Comparison of ENCODE assay signal across 9 cellular contexts in the genomic region with DNA sequence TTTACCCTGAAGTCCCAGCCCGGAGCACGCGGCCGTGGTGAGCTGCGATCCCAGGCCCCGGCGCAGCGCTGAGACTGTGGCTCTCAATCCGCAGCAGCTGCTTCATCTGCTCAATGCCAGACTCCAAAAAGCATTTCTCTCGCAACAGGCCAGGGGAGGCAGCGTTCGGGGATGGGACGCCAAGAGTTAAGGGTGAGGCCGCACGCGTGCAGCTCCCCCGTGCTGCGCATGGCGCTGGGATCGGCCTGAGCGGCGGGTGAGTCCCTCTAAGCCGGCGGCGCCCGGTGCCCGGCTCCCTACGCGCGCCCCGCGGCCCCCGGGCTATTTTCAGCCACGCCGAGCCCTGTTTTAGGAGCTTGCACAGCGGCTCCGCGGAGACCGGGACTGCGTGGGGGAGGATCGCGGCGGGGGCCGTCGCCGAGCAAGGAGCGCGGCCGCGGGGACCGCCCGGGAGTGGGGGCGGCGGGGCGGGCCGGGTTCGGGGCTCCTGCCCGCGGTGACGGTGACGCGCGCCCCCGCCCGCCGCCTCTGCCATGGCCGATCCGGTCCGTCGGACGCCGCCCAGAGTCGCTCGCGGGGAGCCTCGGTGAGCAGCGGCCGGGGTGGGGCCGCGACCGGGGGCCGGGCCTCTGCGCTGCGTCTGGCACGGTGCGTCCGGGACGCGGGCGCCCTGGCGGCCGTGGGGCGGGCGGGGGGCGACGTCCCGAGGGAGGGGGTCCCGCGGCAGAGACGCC. TPM values are rescaled to one million over a fixed set of nuclear protein-coding genes. Genes with fewer than 3 reads are reported as not detected.
DNase-seq lines count a peak whose midpoint lies in the region; ATAC-seq and TF ChIP-seq lines count a peak whose summit lies in the region.
"Had no signal": no experiment of that assay in that cellular context is flagged by ENCODE, and none has a peak within 500 bp of the region (broad histone marks: within the 10 kb centered on the region; RNA-seq: fewer than 3 reads in every experiment).

No MANE protein-coding gene starts in this region.

- DNase-seq in activated naive CD4-positive, alpha-beta T cell treated with anti-CD3 and anti-CD28 coated beads, Interleukin-2, amount 10 ng/mL, durations not matched to agents 7 days and 5 days = no peak
- DNase-seq in activated naive CD4-positive, alpha-beta T cell (lab: John Stamatoyannopoulos, UW) = no peak
- peak; percentile 79 for DNase-seq in endodermal cell
- DNase-seq in midbrain (lab: John Stamatoyannopoulos, UW) = peak; percentile 18
- no peak for DNase-seq in uterus
- no peak for DNase-seq in activated CD4-positive, alpha-beta T cell treated with anti-CD3 and anti-CD28 coated beads, Interleukin-2, amount 10 ng/mL, durations not matched to agents 24 days and 14 days
- DNase-seq: NCI-H2107 had no signal

- no peaks in the 10 kb centered on the region for H3K36me3 Mint-ChIP-seq in activated naive CD4-positive, alpha-beta T cell treated with anti-CD3 and anti-CD28 coated beads, Interleukin-2, amount 10 ng/mL, durations not matched to agents 7 days and 5 days
- no peaks in the 10 kb centered on the region for H3K36me3 Mint-ChIP-seq in endodermal cell (ENCODE audit: low read depth)
- no peaks in the 10 kb centered on the region for H3K36me3 Mint-ChIP-seq in activated CD4-positive, alpha-beta T cell treated with anti-CD3 and anti-CD28 coated beads, Interleukin-2, amount 10 ng/mL, durations not matched to agents 24 days and 14 days (ENCODE audit: low read depth)

- H3K27me3 ChIP-seq in endodermal cell (ENCODE audit: control insufficient read depth, insufficient read depth, low read length, poor library complexity, severe bottlenecking) (peaks cover 34% of the 10 kb centered on the region), uterus (peaks cover 0 to 6% of the 10 kb centered on the region in 2 donors)

- H3K27me3 Mint-ChIP-seq in activated naive CD4-positive, alpha-beta T cell treated with anti-CD3 and anti-CD28 coated beads, Interleukin-2, amount 10 ng/mL, durations not matched to agents 7 days and 5 days = peaks cover 92% of the 10 kb centered on the region
- H3K27me3 Mint-ChIP-seq in endodermal cell (ENCODE audit: insufficient read depth) = peaks cover 74% of the 10 kb centered on the region
- H3K27me3 Mint-ChIP-seq in activated CD4-positive, alpha-beta T cell treated with anti-CD3 and anti-CD28 coated beads, Interleukin-2, amount 10 ng/mL, durations not matched to agents 24 days and 14 days = peaks cover 59% of the 10 kb centered on the region

- TF ChIP-seq CTCF in endodermal cell (conservative IDR thresholded peaks at IDR 0.05) = no peak
- TF ChIP-seq CTCF in uterus (IDR thresholded peaks at IDR 0.05) = no peak

- peaks cover 6% of the 10 kb centered on the region for H3K4me1 Mint-ChIP-seq in activated naive CD4-positive, alpha-beta T cell treated with anti-CD3 and anti-CD28 coated beads, Interleukin-2, amount 10 ng/mL, durations not matched to agents 7 days and 5 days
- peaks cover 9% of the 10 kb centered on the region for H3K4me1 Mint-ChIP-seq in endodermal cell
- no peaks in the 10 kb centered on the region for H3K4me1 Mint-ChIP-seq in activated CD4-positive, alpha-beta T cell treated with anti-CD3 and anti-CD28 coated beads, Interleukin-2, amount 10 ng/mL, durations not matched to agents 24 days and 14 days

- CTCF ChIA-PET in activated naive CD4-positive, alpha-beta T cell treated with anti-CD3 and anti-CD28 coated beads, Interleukin-2, amount 10 ng/mL, durations not matched to agents 7 days and 5 days (lab: Charles Lee) = interaction anchor here (2.6 kb wide), 1 partner anchor 13 kb away, joined by 9 read pairs; no protein-coding TSS in a partner anchor

- no peak for ATAC-seq in HG02610 (IDR thresholded peaks at IDR 0.05; ENCODE audit: unreplicated experiment)
- no peak for ATAC-seq in GM18867 (IDR thresholded peaks at IDR 0.05; ENCODE audit: unreplicated experiment)

- no peaks in the 10 kb centered on the region for H3K36me3 ChIP-seq in endodermal cell (ENCODE audit: control insufficient read depth, insufficient read depth, low read length)
- no peaks in the 10 kb centered on the region for H3K36me3 ChIP-seq in uterus

- H3K4me1 ChIP-seq in endodermal cell (ENCODE audit: control insufficient read depth, insufficient read depth, low read length) (no peaks in the 10 kb centered on the region), uterus (peaks cover 0 to 11% of the 10 kb centered on the region in 2 donors)

- H3K27ac ChIP-seq in endodermal cell (ENCODE audit: low read depth, low read length) (no peak overlapping the region), uterus (no peak overlapping the region)

- H3K4me3 ChIP-seq in endodermal cell (ENCODE audit: low read length) (peak overlapping the region; percentile 83), uterus (peak overlapping the region; percentile 12 to 14)

- 1% methylated on average over 13 to 100 of the region's 100 CpGs for WGBS in endodermal cell (ENCODE audit: insufficient coverage in 1 of 2, insufficient read length in 1 of 2), 2 experiments

- H3K9me3 Mint-ChIP-seq in activated naive CD4-positive, alpha-beta T cell treated with anti-CD3 and anti-CD28 coated beads, Interleukin-2, amount 10 ng/mL, durations not matched to agents 7 days and 5 days = no peaks in the 10 kb centered on the region
- H3K9me3 Mint-ChIP-seq in endodermal cell = peaks cover 2% of the 10 kb centered on the region
- no peaks in the 10 kb centered on the region for H3K9me3 Mint-ChIP-seq in activated CD4-positive, alpha-beta T cell treated with anti-CD3 and anti-CD28 coated beads, Interleukin-2, amount 10 ng/mL, durations not matched to agents 24 days and 14 days

- H3K9ac ChIP-seq in endodermal cell (ENCODE audit: extremely low read depth, low read length, poor library complexity, severe bottlenecking) = peak overlapping the region; percentile 47

- H3K9me3 ChIP-seq in endodermal cell (ENCODE audit: control insufficient read depth, low read length) (no peaks in the 10 kb centered on the region), uterus (no peaks in the 10 kb centered on the region)

- H3K4me3 Mint-ChIP-seq in activated naive CD4-positive, alpha-beta T cell treated with anti-CD3 and anti-CD28 coated beads, Interleukin-2, amount 10 ng/mL, durations not matched to agents 7 days and 5 days = peak overlapping the region; percentile 28
- peak overlapping the region; percentile 61 for H3K4me3 Mint-ChIP-seq in endodermal cell
- H3K4me3 Mint-ChIP-seq in activated CD4-positive, alpha-beta T cell treated with anti-CD3 and anti-CD28 coated beads, Interleukin-2, amount 10 ng/mL, durations not matched to agents 24 days and 14 days = no peak overlapping the region

- H3K27ac Mint-ChIP-seq in activated naive CD4-positive, alpha-beta T cell treated with anti-CD3 and anti-CD28 coated beads, Interleukin-2, amount 10 ng/mL, durations not matched to agents 7 days and 5 days = no peak overlapping the region
- H3K27ac Mint-ChIP-seq in endodermal cell = no peak overlapping the region
- H3K27ac Mint-ChIP-seq in activated CD4-positive, alpha-beta T cell treated with anti-CD3 and anti-CD28 coated beads, Interleukin-2, amount 10 ng/mL, durations not matched to agents 24 days and 14 days = no peak overlapping the region

- no peak for TF ChIP-seq POLR2A in uterus (IDR thresholded peaks at IDR 0.05)

- intact Hi-C loops in uterus (cut with DNase I; ENCODE audit: low total_unique reads) = no loop called here
- intact Hi-C loops in activated CD4-positive, alpha-beta T cell treated with anti-CD3 and anti-CD28 coated beads, Interleukin-2, amount 10 ng/mL, durations not matched to agents 24 days and 14 days (cut with micrococcal nuclease) = no loop called here

RNA-seq across cellular contexts. Expression of a gene that starts 29.4 kb away (rescaled TPM):
- total RNA-seq in endodermal cell (under 1 TPM; 0.95 to 0.99 TPM), uterus (1 to 10 TPM in 2 of 4 donors, under 1 TPM in 1, not detected in 1; 0.26 to 1.3 (median 1.2) TPM)
- 1.0 TPM for polyA plus RNA-seq in endodermal cell (2013, experiment 1 of 2)
- 0.87 TPM for polyA plus RNA-seq in endodermal cell (2013, experiment 2 of 2)
- 1.2 and 1.3 TPM in 2 replicates for total RNA-seq in activated CD4-positive, alpha-beta T cell treated with anti-CD3 and anti-CD28 coated beads, Interleukin-2, amount 10 ng/mL, durations not matched to agents 24 days and 14 days

RNA-seq across cellular contexts. Expression of a gene that starts 54.6 kb away (rescaled TPM):
- total RNA-seq in endodermal cell = 100 to 1,000 TPM in 1 of 2 donors, 10 to 100 TPM in 1; 93.5 to 108 TPM
- 149 TPM for polyA plus RNA-seq in endodermal cell (2013, experiment 1 of 2)
- polyA plus RNA-seq in endodermal cell (2013, experiment 2 of 2) = 135 TPM
- 100 to 1,000 TPM in 1 of 4 donors, 10 to 100 TPM in 3; 17.1 to 122 (median 31.6) TPM for total RNA-seq in uterus
- total RNA-seq in activated CD4-positive, alpha-beta T cell treated with anti-CD3 and anti-CD28 coated beads, Interleukin-2, amount 10 ng/mL, durations not matched to agents 24 days and 14 days = 94.4 and 95.1 TPM in 2 replicates

Comparison
In these comparisons a context has a peak if more than half of its experiments do, and no peak if none do; other contexts are left out.
1. DNase-seq: peak in endodermal cell (single experiment) and midbrain (single experiment); none in activated naive CD4-positive, alpha-beta T cell treated with anti-CD3 and anti-CD28 coated beads, Interleukin-2, amount 10 ng/mL, durations not matched to agents 7 days and 5 days (single experiment), activated naive CD4-positive, alpha-beta T cell (0 of 4), uterus (0 of 2) and activated CD4-positive, alpha-beta T cell treated with anti-CD3 and anti-CD28 coated beads, Interleukin-2, amount 10 ng/mL, durations not matched to agents 24 days and 14 days (single experiment).